Comparison of ENCODE assay signal across 13 cellular contexts in the genomic region with DNA sequence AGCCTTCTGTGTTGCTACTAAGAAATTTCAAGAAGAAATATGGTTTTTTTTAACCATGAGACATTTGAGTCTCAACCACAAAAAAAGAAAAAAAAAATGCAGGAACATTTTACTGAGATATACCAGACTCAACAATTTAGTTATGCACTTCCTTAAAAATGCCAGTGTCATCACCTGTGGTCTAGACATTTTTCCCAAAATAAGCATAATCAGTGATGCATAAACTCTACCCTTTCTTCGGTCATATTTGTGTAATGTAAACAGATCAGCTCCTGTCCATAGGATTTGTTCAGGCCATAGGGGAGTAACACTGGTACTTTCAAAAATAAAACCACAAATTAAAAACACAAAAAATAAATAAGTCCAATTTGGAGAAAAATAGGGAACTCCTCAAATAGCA.
A peak's percentile ranks its signal among the peaks of the same experiment; 100 is the strongest.
DNase-seq lines count a peak whose midpoint lies in the region; ATAC-seq and TF ChIP-seq lines count a peak whose summit lies in the region.
"Had no signal": no experiment of that assay in that cellular context is flagged by ENCODE, and none has a peak within 500 bp of the region (broad histone marks: within the 10 kb centered on the region; RNA-seq: fewer than 3 reads in every experiment).

No MANE protein-coding gene starts in this region.

- H3K4me3 ChIP-seq in RWPE2 (ENCODE audit: severe bottlenecking) (no peak overlapping the region), fibroblast of pulmonary artery (replicated peaks; ENCODE audit: low read depth, low read length) (no peak overlapping the region), tibial nerve (no peak overlapping the region)
- H3K4me3 ChIP-seq: vagina had no signal

- no peaks in the 10 kb centered on the region for H3K27me3 ChIP-seq in RWPE2 (ENCODE audit: insufficient read depth, poor library complexity, severe bottlenecking)
- H3K27me3 ChIP-seq in tibial nerve, result no peaks in the 10 kb centered on the region
- H3K27me3 ChIP-seq: vagina had no signal

- no peak for TF ChIP-seq EP300 in tibial nerve (IDR thresholded peaks at IDR 0.05)

- H3K27ac ChIP-seq in RWPE2 (ENCODE audit: poor library complexity, severe bottlenecking) (peak overlapping the region; percentile 60), tibial nerve (no peak overlapping the region)
- H3K27ac ChIP-seq: vagina had no signal

- ATAC-seq in RWPE2 (ENCODE audit: low read depth), result peak; percentile 36; the same call in 1 of the 3 replicates
- no peak for ATAC-seq in GM19351 (IDR thresholded peaks at IDR 0.05; ENCODE audit: unreplicated experiment)
- ATAC-seq: activated naive CD8-positive, alpha-beta T cell treated with anti-CD3 and anti-CD28 coated beads, Interleukin-2, amount 50 U/mL, for 24 hours had no signal

- no peak for TF ChIP-seq CTCF in RWPE2 (IDR thresholded peaks at IDR 0.05; ENCODE audit: poor library complexity, severe bottlenecking)
- TF ChIP-seq CTCF in fibroblast of pulmonary artery (IDR thresholded peaks at IDR 0.05; ENCODE audit: low read length, missing control alignments), result no peak
- TF ChIP-seq CTCF in tibial nerve (IDR thresholded peaks at IDR 0.05), result no peak
- no peak for TF ChIP-seq CTCF in glutamatergic neuron (IDR thresholded peaks at IDR 0.05; ENCODE audit: partially characterized antibody, unreplicated experiment)

- H3K9me3 Mint-ChIP-seq in glutamatergic neuron (ENCODE audit: unreplicated experiment), result no peaks in the 10 kb centered on the region

- H3K9me3 ChIP-seq in RWPE2 (ENCODE audit: severe bottlenecking) (no peaks in the 10 kb centered on the region), tibial nerve (no peaks in the 10 kb centered on the region)
- H3K9me3 ChIP-seq: vagina had no signal

- H3K36me3 ChIP-seq in RWPE2 (ENCODE audit: low read depth) (no peaks in the 10 kb centered on the region), tibial nerve (no peaks in the 10 kb centered on the region)
- H3K36me3 ChIP-seq: vagina had no signal

- no peaks in the 10 kb centered on the region for H3K4me1 Mint-ChIP-seq in glutamatergic neuron (ENCODE audit: low read depth, unreplicated experiment)

- peak; percentile 9 for DNase-seq in AG08395 (ENCODE audit: low spot score)
- DNase-seq in HS-5 (ENCODE audit: low read depth), result peak; percentile 61
- no peak for DNase-seq in RWPE2 (ENCODE audit: low spot score)
- peak; percentile 54 for DNase-seq in fibroblast of pulmonary artery (ENCODE audit: low read depth)
- DNase-seq in tibial nerve (ENCODE audit: low spot score in 2 of 2), result no peak
- no peak for DNase-seq in DMS114 treated with DMSO at 0.1 percent for 48 hours (lab: John Stamatoyannopoulos, UW; ENCODE audit: unreplicated experiment)
- no peak for DNase-seq in glutamatergic neuron
- DNase-seq: activated naive CD8-positive, alpha-beta T cell treated with anti-CD3 and anti-CD28 coated beads, Interleukin-2, amount 50 U/mL, for 24 hours; NCI-H1417 treated with DMSO at 0.1 percent for 48 hours; NCI-H510A treated with DMSO at 0.1 percent for 48 hours; posterior cingulate gyrus had no signal

- WGBS in tibial nerve, 2 donors, result 61 to 68% methylated on average over 1 of the region's 1 CpG

- H3K4me3 Mint-ChIP-seq in glutamatergic neuron (ENCODE audit: unreplicated experiment), result no peak overlapping the region

- H3K4me1 ChIP-seq in RWPE2 (ENCODE audit: insufficient read depth, poor library complexity, severe bottlenecking), result peaks cover 24% of the 10 kb centered on the region
- peaks cover 0 to 26% (median 4%) of the 10 kb centered on the region in 4 donors for H3K4me1 ChIP-seq in tibial nerve
- H3K4me1 ChIP-seq: vagina had no signal

- TF ChIP-seq POLR2A in tibial nerve (IDR thresholded peaks at IDR 0.05), result no peak

- no peak overlapping the region for H3K27ac Mint-ChIP-seq in glutamatergic neuron (ENCODE audit: unreplicated experiment)
- H3K27ac Mint-ChIP-seq: activated naive CD8-positive, alpha-beta T cell treated with anti-CD3 and anti-CD28 coated beads, Interleukin-2, amount 50 U/mL, for 24 hours had no signal

- no peaks in the 10 kb centered on the region for H3K27me3 Mint-ChIP-seq in glutamatergic neuron (ENCODE audit: unreplicated experiment)
- H3K27me3 Mint-ChIP-seq: activated naive CD8-positive, alpha-beta T cell treated with anti-CD3 and anti-CD28 coated beads, Interleukin-2, amount 50 U/mL, for 24 hours had no signal

- no peaks in the 10 kb centered on the region for H3K36me3 Mint-ChIP-seq in glutamatergic neuron (ENCODE audit: unreplicated experiment)

Comparison
In these comparisons a context has a peak if more than half of its experiments do, and no peak if none do; other contexts are left out.
1. DNase-seq: peak in AG08395 (single experiment), HS-5 (single experiment) and fibroblast of pulmonary artery (single experiment); none in RWPE2 (single experiment), tibial nerve (0 of 2), DMS114 treated with DMSO at 0.1 percent for 48 hours (single experiment) and glutamatergic neuron (single experiment).